ENCODE assay signal across 1 cellular context in genomic region chr19:28608292-28608691, GRCh38.
TF ChIP-seq lines count a peak whose summit lies in the region.

No MANE protein-coding gene starts in this region.

TF ChIP-seq in K562, 482 proteins besides CTCF, POLR2A, EP300 and RAD21 (continued from another document and continues in another):
- TF ChIP-seq ZNF609 (CRISPR knock-in tag; IDR thresholded peaks at IDR 0.05; ENCODE audit: borderline replicate concordance) (no peak), RREB1 (CRISPR knock-in tag; IDR thresholded peaks at IDR 0.05) (no peak), ILK (tag; IDR thresholded peaks at IDR 0.05; ENCODE audit: borderline replicate concordance, low read depth) (no peak), ADNP (tag; IDR thresholded peaks at IDR 0.05) (no peak), HNRNPL (IDR thresholded peaks at IDR 0.05; ENCODE audit: low read depth, low read length) (0 out of 2 replicates have a peak, but pooled peaks have one; percentile 4), SPI1 (IDR thresholded peaks at IDR 0.05; ENCODE audit: borderline replicate concordance, low read depth, low read length) (no peak), STAG1 (CRISPR knock-in tag; IDR thresholded peaks at IDR 0.05; ENCODE audit: borderline replicate concordance) (no peak), LARP7 (IDR thresholded peaks at IDR 0.05) (no peak), RAD51 (IDR thresholded peaks at IDR 0.05; ENCODE audit: borderline replicate concordance, low read depth) (no peak), SOX6 (IDR thresholded peaks at IDR 0.05) (no peak), E2F8 (IDR thresholded peaks at IDR 0.05; ENCODE audit: low read depth, partially characterized antibody) (no peak), ZNF77 (CRISPR knock-in tag; IDR thresholded peaks at IDR 0.05) (no peak), SNIP1 (IDR thresholded peaks at IDR 0.05; ENCODE audit: low read depth) (no peak), NFE2L1 (tag; IDR thresholded peaks at IDR 0.05; ENCODE audit: borderline replicate concordance, low read depth) (no peak), TAF9B (IDR thresholded peaks at IDR 0.05; ENCODE audit: partially characterized antibody) (no peak), ARHGAP35 (IDR thresholded peaks at IDR 0.05; ENCODE audit: partially characterized antibody) (no peak), PML (IDR thresholded peaks at IDR 0.05; ENCODE audit: low read length) (peak; percentile 30; the same call in 1 of the 2 replicates), NR2F6 (CRISPR knock-in tag; IDR thresholded peaks at IDR 0.05) (no peak), ZBED1 (IDR thresholded peaks at IDR 0.05) (no peak), ZNF408 (CRISPR knock-in tag; IDR thresholded peaks at IDR 0.05; ENCODE audit: low read depth) (no peak), L3MBTL2 (IDR thresholded peaks at IDR 0.05) (no peak), BRD4 (IDR thresholded peaks at IDR 0.05) (peak; percentile 88; the same call in 1 of the 2 replicates), EWSR1 (IDR thresholded peaks at IDR 0.05; ENCODE audit: borderline replicate concordance, low read depth, partially characterized antibody) (no peak), ZNF311 (CRISPR knock-in tag; IDR thresholded peaks at IDR 0.05) (no peak), ZNF830 (CRISPR knock-in tag; IDR thresholded peaks at IDR 0.05) (no peak), ZFPM2 (CRISPR knock-in tag; IDR thresholded peaks at IDR 0.05) (no peak), ESRRA (IDR thresholded peaks at IDR 0.05; ENCODE audit: borderline replicate concordance, low read depth) (no peak), SFPQ (IDR thresholded peaks at IDR 0.05; ENCODE audit: low read depth, low read length) (no peak), STAT5A (IDR thresholded peaks at IDR 0.05; ENCODE audit: borderline replicate concordance, low read length) (no peak), CCNT2 (IDR thresholded peaks at IDR 0.05; ENCODE audit: borderline replicate concordance, extremely low read depth, insufficient read length, low read depth, low read length) (no peak), CUX1 (CRISPR knock-in tag; IDR thresholded peaks at IDR 0.05) (no peak), ID3 (CRISPR knock-in tag; IDR thresholded peaks at IDR 0.05) (no peak), ID3 (tag; IDR thresholded peaks at IDR 0.05) (no peak), SMAD1 (IDR thresholded peaks at IDR 0.05; ENCODE audit: low read depth, low read length, partially characterized antibody) (no peak), HEY1 (CRISPR knock-in tag; IDR thresholded peaks at IDR 0.05; ENCODE audit: borderline replicate concordance) (no peak), BRF1 (IDR thresholded peaks at IDR 0.05; ENCODE audit: borderline replicate concordance, extremely low read depth, insufficient read length) (no peak), KDM5B (IDR thresholded peaks at IDR 0.05; ENCODE audit: insufficient replicate concordance, low read depth, low read length) (no peak), HIVEP1 (CRISPR knock-in tag; IDR thresholded peaks at IDR 0.05) (no peak), SP1 (CRISPR knock-in tag; IDR thresholded peaks at IDR 0.05) (no peak), KAT2B (IDR thresholded peaks at IDR 0.05; ENCODE audit: low read depth, low read length) (no peak), PHB2 (IDR thresholded peaks at IDR 0.05; ENCODE audit: low read depth) (no peak), TEAD2 (tag; IDR thresholded peaks at IDR 0.05) (no peak), SNAPC5 (CRISPR knock-in tag; IDR thresholded peaks at IDR 0.05) (no peak), MEF2D (tag; conservative IDR thresholded peaks at IDR 0.05; ENCODE audit: low read depth) (no peak), TARDBP (IDR thresholded peaks at IDR 0.05) (no peak), RNF2 (IDR thresholded peaks at IDR 0.05) (no peak)
